ENCODE assay signal across 20 cellular contexts in the genomic region with DNA sequence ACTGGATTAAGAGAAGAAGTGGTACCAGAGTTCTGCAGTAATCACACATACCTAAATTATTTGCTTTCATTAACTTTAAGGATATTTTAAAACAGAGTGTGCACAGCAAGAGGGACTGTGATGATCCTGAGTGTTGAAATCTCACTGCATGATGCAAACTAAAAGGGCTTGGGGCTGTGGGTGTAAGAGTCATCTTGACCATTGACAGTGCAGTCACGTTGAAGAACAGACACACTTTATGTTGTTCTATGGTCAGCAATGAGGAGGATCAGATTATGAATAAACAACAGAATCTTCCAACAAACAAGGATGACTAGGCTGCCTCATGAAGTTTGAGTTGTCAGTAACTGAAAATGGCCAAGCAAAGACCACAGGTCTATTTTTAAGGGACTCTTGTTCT.
A peak's percentile ranks its signal among the peaks of the same experiment; 100 is the strongest.
DNase-seq lines count a peak whose midpoint lies in the region; ATAC-seq, FAIRE-seq and TF ChIP-seq lines count a peak whose summit lies in the region.
"Had no signal": no experiment of that assay in that cellular context is flagged by ENCODE, and none has a peak within 500 bp of the region (broad histone marks: within the 10 kb centered on the region; RNA-seq: fewer than 3 reads in every experiment).

No MANE protein-coding gene starts in this region.

- DNase-seq in IMR-90 (peak; percentile 65), K562 (ENCODE audit: extremely low read depth in 1 of 4, low spot score in 3 of 4) (no peak), foreskin fibroblast (peak; percentile 64 to 70), SKM-1 (lab: John Stamatoyannopoulos, UW; ENCODE audit: unreplicated experiment) (no peak), AG08395 (ENCODE audit: low spot score) (no peak), GM03348 (ENCODE audit: low spot score) (no peak)
- DNase-seq: CD8-positive, alpha-beta T cell; DMS53; MV-4-11; NCI-H1417; NCI-H1930; NCI-H226; NCI-H524; RPMI8226; SHP77 treated with DMSO at 0.1 percent for 48 hours had no signal

- no peak for TF ChIP-seq RAD21 in IMR-90 (IDR thresholded peaks at IDR 0.05; ENCODE audit: low read length)
- TF ChIP-seq RAD21 in K562 (CRISPR knock-in tag; conservative IDR thresholded peaks at IDR 0.05 in 1 of 2, IDR thresholded peaks at IDR 0.05 in 1 of 2), result no peak

- peak overlapping the region; percentile 24 for H3K4ac ChIP-seq in IMR-90 (ENCODE audit: low read depth, low read length)

- no peak overlapping the region for H3K56ac ChIP-seq in IMR-90 (ENCODE audit: extremely low read depth, insufficient read depth, low read length)

- TF ChIP-seq POLR2A in IMR-90 (IDR thresholded peaks at IDR 0.05; ENCODE audit: low read depth, low read length) (no peak), K562 (conservative IDR thresholded peaks at IDR 0.05) (no peak)

- H3K14ac ChIP-seq in IMR-90 (replicated peaks; ENCODE audit: low read depth, low read length), result peak overlapping the region; percentile 61

- H2BK5ac ChIP-seq in IMR-90 (ENCODE audit: low read depth, low read length, poor library complexity, severe bottlenecking), result peak overlapping the region; percentile 86

- peak; percentile 25; the same call in 1 of the 2 replicates for ATAC-seq in IMR-90 (ENCODE audit: low read depth)
- ATAC-seq in K562, result no peak
- ATAC-seq in GM19023 (IDR thresholded peaks at IDR 0.05; ENCODE audit: unreplicated experiment), result no peak
- ATAC-seq: CD8-positive, alpha-beta T cell; SK-N-SH treated with all-trans-retinoic acid at 6 μM for 48 hours had no signal

- H3K27ac ChIP-seq in ACC112 (ENCODE audit: low read depth, low read length) (peak overlapping the region; percentile 39; the same call in 1 of the 2 replicates), IMR-90 (ENCODE audit: insufficient read depth, low read length) (peak overlapping the region; percentile 59), K562 (ENCODE audit: extremely low read depth, low read depth, low read length) (no peak overlapping the region)
- H3K27ac ChIP-seq: BLaER1 treated with 17β-estradiol and CSF1 and Interleukin-3, amounts not matched to agents 10 nM and 100 nM had no signal

- H3K27me3 ChIP-seq in ACC112 (ENCODE audit: insufficient read depth, low read length) (no peaks in the 10 kb centered on the region), IMR-90 (ENCODE audit: control insufficient read depth, insufficient read depth, low read length) (no peaks in the 10 kb centered on the region), K562 (ENCODE audit: control insufficient read depth in 2 of 2, insufficient read depth in 2 of 2, low read length in 2 of 2) (no peaks in the 10 kb centered on the region)
- H3K27me3 ChIP-seq: BLaER1 treated with 17β-estradiol and CSF1 and Interleukin-3, amounts not matched to agents 10 nM and 100 nM had no signal

- no TSS peak for BruUV-seq in IMR-90 (replicated peaks; lab: Mats Ljungman, UMichigan)
- BruUV-seq in K562 (replicated peaks; lab: Mats Ljungman, UMichigan), result no TSS peak

- peak overlapping the region; percentile 9 to 90 for H4K8ac ChIP-seq in IMR-90 (ENCODE audit: low read depth in 2 of 2, low read length in 2 of 2)

- H4K91ac ChIP-seq in IMR-90 (ENCODE audit: insufficient read depth, low read depth, low read length), result peak overlapping the region; percentile 77

- no peaks in the 10 kb centered on the region for H4K20me1 ChIP-seq in IMR-90 (ENCODE audit: insufficient read depth, low read length)
- H4K20me1 ChIP-seq in K562 (replicated peaks; ENCODE audit: control insufficient read depth, insufficient read depth, low read length), result no peaks in the 10 kb centered on the region
- H4K20me1 ChIP-seq: BLaER1 treated with 17β-estradiol and CSF1 and Interleukin-3, amounts not matched to agents 10 nM and 100 nM had no signal

- H3K4me2 ChIP-seq in IMR-90 (ENCODE audit: low read depth, low read length), result peak overlapping the region; percentile 43; the same call in 1 of the 2 replicates
- no peak overlapping the region for H3K4me2 ChIP-seq in K562 (ENCODE audit: insufficient read depth, low read length)
- H3K4me2 ChIP-seq: BLaER1 treated with 17β-estradiol and CSF1 and Interleukin-3, amounts not matched to agents 10 nM and 100 nM had no signal

- peak overlapping the region; percentile 83 for H2BK120ac ChIP-seq in IMR-90 (ENCODE audit: low read depth, low read length)

- H3K79me2 ChIP-seq in ACC112 (ENCODE audit: control insufficient read depth, insufficient read depth, low read length, unreplicated experiment) (no peaks in the 10 kb centered on the region), K562 (ENCODE audit: control insufficient read depth, insufficient read depth, low read length) (no peaks in the 10 kb centered on the region)

- FAIRE-seq in K562 (lab: Jason Lieb, UNC), result no peak

- H3K18ac ChIP-seq in IMR-90 (ENCODE audit: low read depth, low read length), result peak overlapping the region; percentile 93

- CTCF ChIA-PET in IMR-90 (lab: Yijun Ruan, JAX) (interaction anchor here (1.3 kb wide), 1 partner anchor 11 kb away, joined by 3 read pairs; no protein-coding TSS in a partner anchor), K562 (lab: Yijun Ruan, JAX; ENCODE audit: low intra/inter-chr PET ratio) (no interaction called here)

- no peak overlapping the region for H2AK9ac ChIP-seq in IMR-90 (replicated peaks; ENCODE audit: low read depth, low read length, poor library complexity)

- H2AK5ac ChIP-seq in IMR-90 (ENCODE audit: low read depth, low read length), result peak overlapping the region; percentile 38; the same call in 1 of the 2 replicates

- H3K9ac ChIP-seq in IMR-90 (ENCODE audit: low read depth, low read length), result no peak overlapping the region; the same call in 1 of the 2 replicates
- no peak overlapping the region for H3K9ac ChIP-seq in K562 (ENCODE audit: insufficient read depth in 1 of 2, low read depth in 2 of 2, low read length in 2 of 2)
- H3K9ac ChIP-seq: BLaER1 treated with 17β-estradiol and CSF1 and Interleukin-3, amounts not matched to agents 10 nM and 100 nM had no signal

- H2BK15ac ChIP-seq in IMR-90 (ENCODE audit: low read depth, low read length), result peak overlapping the region; percentile 73

- peak overlapping the region; percentile 4; the same call in 1 of the 2 replicates for H4K5ac ChIP-seq in IMR-90 (ENCODE audit: low read depth, low read length)

- no CpG with 5 or more reads among the region's 1 CpG for WGBS in IMR-90 (ENCODE audit: extremely low coverage in 2 of 2, insufficient read length in 1 of 2), 2 experiments
- WGBS in K562 (ENCODE audit: insufficient coverage, low coverage, missing lambda C conversion rate), result 5% methylated on average over 1 of the region's 1 CpG

- no peak overlapping the region for H2AFZ ChIP-seq in ACC112 (ENCODE audit: low read length, unreplicated experiment)
- no peak overlapping the region for H2AFZ ChIP-seq in IMR-90 (replicated peaks; ENCODE audit: low read length, poor library complexity)
- peak overlapping the region; percentile 50; the same call in 1 of the 2 replicates for H2AFZ ChIP-seq in K562 (ENCODE audit: low read depth, low read length)

- H3K4me1 ChIP-seq in ACC112 (ENCODE audit: control insufficient read depth, insufficient read depth, low read length, unreplicated experiment), result peaks cover 38% of the 10 kb centered on the region
- H3K4me1 ChIP-seq in IMR-90 (ENCODE audit: control insufficient read depth, insufficient read depth, low read length), result peaks cover 11% of the 10 kb centered on the region
- H3K4me1 ChIP-seq in K562 (replicated peaks in 1 of 2; ENCODE audit: control insufficient read depth in 2 of 2, insufficient read depth in 2 of 2, low read length in 2 of 2), result no peaks in the 10 kb centered on the region
- H3K4me1 ChIP-seq: HAP-1 had no signal

- no peaks in the 10 kb centered on the region for H3K9me3 ChIP-seq in IMR-90 (ENCODE audit: control insufficient read depth, insufficient read depth, low read length)
- H3K9me3 ChIP-seq in K562 (replicated peaks; ENCODE audit: control insufficient read depth, insufficient read depth, low read depth, low read length), result no peaks in the 10 kb centered on the region
- H3K9me3 ChIP-seq: HAP-1 had no signal

- no peak for TF ChIP-seq EP300 in K562 (IDR thresholded peaks at IDR 0.05; ENCODE audit: low read length)

- dilution Hi-C loops in IMR-90 (cut with HindIII; ENCODE audit: low sequenced_read_pairs, unreplicated experiment), result no loop called here

- no peaks in the 10 kb centered on the region for H3K79me1 ChIP-seq in IMR-90 (ENCODE audit: low read depth in 1 of 2, low read length in 2 of 2)

- POLR2A ChIA-PET in IMR-90 (lab: Charles Lee; ENCODE audit: unreplicated experiment), result no interaction called here
- POLR2A ChIA-PET in K562 (lab: Yijun Ruan, JAX), result no interaction called here

- H3K4me3 ChIP-seq in ACC112 (ENCODE audit: low read depth, low read length), result no peak overlapping the region
- H3K4me3 ChIP-seq in IMR-90 (ENCODE audit: insufficient read depth, low read depth, low read length), result no peak overlapping the region
- H3K4me3 ChIP-seq in K562, result no peak overlapping the region
- no peak overlapping the region for H3K4me3 ChIP-seq in foreskin fibroblast (ENCODE audit: low read depth in 1 of 2, low read length in 2 of 2)
- H3K4me3 ChIP-seq: BLaER1 treated with 17β-estradiol and CSF1 and Interleukin-3, amounts not matched to agents 10 nM and 100 nM; HAP-1 had no signal

- H3K36me3 ChIP-seq in ACC112 (ENCODE audit: insufficient read depth, low read length) (no peaks in the 10 kb centered on the region), IMR-90 (ENCODE audit: control insufficient read depth, insufficient read depth, low read length) (no peaks in the 10 kb centered on the region), K562 (ENCODE audit: control insufficient read depth, insufficient read depth, low read length) (no peaks in the 10 kb centered on the region)
- H3K36me3 ChIP-seq: BLaER1 treated with 17β-estradiol and CSF1 and Interleukin-3, amounts not matched to agents 10 nM and 100 nM; HAP-1 had no signal

- intact Hi-C loops in IMR-90 (cut with micrococcal nuclease) (loop anchor here (5.0 kb wide), 2 partner anchors 118 to 768 kb away; no protein-coding TSS in a partner anchor), K562 (cut with micrococcal nuclease) (no loop called here)

- H2BK20ac ChIP-seq in IMR-90 (ENCODE audit: low read depth, low read length), result peak overlapping the region; percentile 86

- TF ChIP-seq CTCF in IMR-90 (conservative IDR thresholded peaks at IDR 0.05; ENCODE audit: low read depth, low read length) (no peak), K562 (IDR thresholded peaks at IDR 0.05 in 2 of 3, conservative IDR thresholded peaks at IDR 0.05 in 1 of 3; ENCODE audit: insufficient read depth in 2 of 3, low read depth in 1 of 3, low read length in 3 of 3) (no peak), foreskin fibroblast (IDR thresholded peaks at IDR 0.05; ENCODE audit: low read depth, low read length) (no peak)

- peaks cover 16% of the 10 kb centered on the region; the same call in 1 of the 2 replicates for H3K9me1 ChIP-seq in IMR-90 (ENCODE audit: insufficient read depth, low read length)
- H3K9me1 ChIP-seq in K562 (ENCODE audit: control insufficient read depth, insufficient read depth, low read length), result no peaks in the 10 kb centered on the region

- in situ Hi-C loops in IMR-90 (cut with MboI; ENCODE audit: low sequenced_read_pairs), result loop anchor here (5.0 kb wide), 1 partner anchor 113 kb away; no protein-coding TSS in a partner anchor
- in situ Hi-C loops in K562 (cut with MboI), result no loop called here

- H3K23ac ChIP-seq in IMR-90 (ENCODE audit: low read depth, low read length), result peak overlapping the region; percentile 0; the same call in 1 of the 2 replicates

Comparison
In these comparisons a context has a peak if more than half of its experiments do, and no peak if none do; other contexts are left out.
1. DNase-seq: peak in IMR-90 (single experiment) and foreskin fibroblast (2 of 2); none in K562 (0 of 4), SKM-1 (single experiment), AG08395 (single experiment) and GM03348 (single experiment).